Comparison of ENCODE assay signal across 26 cellular contexts in the genomic region with DNA sequence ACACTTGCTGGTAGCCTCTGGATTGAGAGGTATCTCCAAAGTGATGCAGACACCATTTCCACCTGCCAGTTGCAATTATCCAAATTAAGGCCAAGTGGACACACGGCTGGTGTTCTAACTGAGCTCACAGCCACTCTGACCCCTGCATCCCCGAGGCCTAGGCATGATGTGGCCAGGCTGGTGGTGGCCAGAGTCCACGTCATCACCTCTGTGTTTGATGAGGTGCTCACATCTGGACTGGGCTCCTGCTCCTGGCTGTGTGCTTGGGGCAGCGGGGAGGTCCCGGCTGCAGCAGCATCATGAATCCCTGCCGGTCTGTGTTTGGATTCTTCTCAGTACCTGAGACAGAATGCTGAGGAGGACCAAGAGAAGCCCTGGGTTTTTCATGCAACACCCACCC. TPM values are rescaled to one million over a fixed set of nuclear protein-coding genes. Genes with fewer than 3 reads are reported as not detected.
A peak's percentile ranks its signal among the peaks of the same experiment; 100 is the strongest.
DNase-seq lines count a peak whose midpoint lies in the region; ATAC-seq, FAIRE-seq and TF ChIP-seq lines count a peak whose summit lies in the region.
"Had no signal": no experiment of that assay in that cellular context is flagged by ENCODE, and none has a peak within 500 bp of the region (broad histone marks: within the 10 kb centered on the region; RNA-seq: fewer than 3 reads in every experiment).

No MANE protein-coding gene starts in this region.

- H3K9me3 ChIP-seq in astrocyte (ENCODE audit: insufficient read depth, low read depth, low read length), result no peaks in the 10 kb centered on the region
- H3K9me3 ChIP-seq: A549, SJSA1 had no signal

- no peak for FAIRE-seq in astrocyte (lab: Jason Lieb, UNC)
- FAIRE-seq: A549, D721Med, G401.6, GM12878, H1 had no signal

- no peak overlapping the region for H3K27ac ChIP-seq in astrocyte (ENCODE audit: low read depth, low read length)
- H3K27ac ChIP-seq: A549, BLaER1, PC-9, SJSA1 had no signal

- no peak overlapping the region for H3K9ac ChIP-seq in astrocyte (ENCODE audit: low read length)
- H3K9ac ChIP-seq: BLaER1 had no signal

- no peaks in the 10 kb centered on the region for H3K27me3 ChIP-seq in astrocyte (ENCODE audit: insufficient read depth, low read length)
- H3K27me3 ChIP-seq: SJSA1 had no signal

- H3K4me2 ChIP-seq in astrocyte (ENCODE audit: low read length), result peak overlapping the region; percentile 98
- H3K4me2 ChIP-seq: A549, BLaER1, PC-9 had no signal

- TF ChIP-seq CTCF in AG09309 (IDR thresholded peaks at IDR 0.05; ENCODE audit: control insufficient read depth, insufficient read depth, low read depth, low read length, missing control alignments) (no peak), astrocyte (IDR thresholded peaks at IDR 0.05; ENCODE audit: insufficient read depth, low read depth, low read length) (no peak), osteocyte (IDR thresholded peaks at IDR 0.05) (no peak)

- H3K27ac Mint-ChIP-seq in astrocyte (ENCODE audit: unreplicated experiment), result no peak overlapping the region
- H3K27ac Mint-ChIP-seq in osteocyte (ENCODE audit: unreplicated experiment), result no peak overlapping the region
- no peak overlapping the region for H3K27ac Mint-ChIP-seq in activated naive CD8-positive, alpha-beta T cell treated with anti-CD3 and anti-CD28 coated beads for 36 hours
- H3K27ac Mint-ChIP-seq: CD4-positive, CD25-positive, alpha-beta regulatory T cell had no signal

- peaks cover 68% of the 10 kb centered on the region for H3K79me2 ChIP-seq in astrocyte (ENCODE audit: insufficient read depth, low read length)

- H3K4me1 Mint-ChIP-seq in astrocyte (ENCODE audit: low read depth, unreplicated experiment) (peaks cover 4% of the 10 kb centered on the region), osteocyte (ENCODE audit: unreplicated experiment) (peaks cover 36% of the 10 kb centered on the region)
- peaks cover 12% of the 10 kb centered on the region for H3K4me1 Mint-ChIP-seq in activated naive CD8-positive, alpha-beta T cell treated with anti-CD3 and anti-CD28 coated beads for 36 hours

- peaks cover 16% of the 10 kb centered on the region for H3K36me3 ChIP-seq in astrocyte (ENCODE audit: insufficient read depth, low read length)
- H3K36me3 ChIP-seq: SJSA1 had no signal

- H3K36me3 Mint-ChIP-seq in astrocyte (ENCODE audit: low read depth, unreplicated experiment), result peaks cover 2% of the 10 kb centered on the region
- H3K36me3 Mint-ChIP-seq in osteocyte (ENCODE audit: unreplicated experiment), result peaks cover 10% of the 10 kb centered on the region
- no peaks in the 10 kb centered on the region for H3K36me3 Mint-ChIP-seq in activated naive CD8-positive, alpha-beta T cell treated with anti-CD3 and anti-CD28 coated beads for 36 hours
- H3K36me3 Mint-ChIP-seq: CD4-positive, CD25-positive, alpha-beta regulatory T cell had no signal

- DNase-seq in AG09309 (ENCODE audit: low read depth), result no peak
- peak; percentile 34 for DNase-seq in EH (ENCODE audit: low read depth)
- DNase-seq in astrocyte (ENCODE audit: low read depth), result no peak
- DNase-seq in osteocyte (ENCODE audit: extremely low spot score, unreplicated experiment), result peak; percentile 60
- no peak for DNase-seq in activated naive CD8-positive, alpha-beta T cell treated with anti-CD3 and anti-CD28 coated beads for 36 hours
- DNase-seq in cerebellar cortex (ENCODE audit: low spot score), result no peak
- DNase-seq: CD4-positive, CD25-positive, alpha-beta regulatory T cell; IMR-90; KG1; MM.1S; NCI-H1694; NCI-H2029 treated with DMSO at 0.1 percent for 48 hours; NCI-H446 treated with DMSO at 0.1 percent for 48 hours; NCI-H526; PC-9; Right ventricle myocardium superior had no signal

- H3K27me3 Mint-ChIP-seq in astrocyte (ENCODE audit: low read depth, unreplicated experiment) (peaks cover 61% of the 10 kb centered on the region), osteocyte (ENCODE audit: unreplicated experiment) (no peaks in the 10 kb centered on the region)
- peaks cover 31% of the 10 kb centered on the region for H3K27me3 Mint-ChIP-seq in activated naive CD8-positive, alpha-beta T cell treated with anti-CD3 and anti-CD28 coated beads for 36 hours

- H3K9me3 Mint-ChIP-seq in astrocyte (ENCODE audit: unreplicated experiment) (peaks cover 1% of the 10 kb centered on the region), osteocyte (ENCODE audit: unreplicated experiment) (no peaks in the 10 kb centered on the region)
- no peaks in the 10 kb centered on the region for H3K9me3 Mint-ChIP-seq in activated naive CD8-positive, alpha-beta T cell treated with anti-CD3 and anti-CD28 coated beads for 36 hours
- H3K9me3 Mint-ChIP-seq: CD4-positive, CD25-positive, alpha-beta regulatory T cell had no signal

- H2AFZ ChIP-seq in astrocyte (ENCODE audit: low read depth, low read length), result no peak overlapping the region
- H2AFZ ChIP-seq: PC-9 had no signal

- H4K20me1 ChIP-seq in astrocyte (ENCODE audit: insufficient read depth, low read length), result peaks cover 54% of the 10 kb centered on the region
- H4K20me1 ChIP-seq: BLaER1 had no signal

- H3K4me3 ChIP-seq in AG09309 (ENCODE audit: control insufficient read depth, low read depth, low read length) (peak overlapping the region; percentile 98), astrocyte (ENCODE audit: insufficient read depth, low read depth, low read length) (no peak overlapping the region)
- H3K4me3 ChIP-seq: A549, BLaER1, GM12878, PC-9, SJSA1 had no signal

- no peak overlapping the region for H3K4me3 Mint-ChIP-seq in astrocyte (ENCODE audit: unreplicated experiment)
- no peak overlapping the region for H3K4me3 Mint-ChIP-seq in osteocyte (ENCODE audit: unreplicated experiment)
- H3K4me3 Mint-ChIP-seq in activated naive CD8-positive, alpha-beta T cell treated with anti-CD3 and anti-CD28 coated beads for 36 hours, result no peak overlapping the region
- H3K4me3 Mint-ChIP-seq: CD4-positive, CD25-positive, alpha-beta regulatory T cell had no signal

- ATAC-seq in GM18868 (IDR thresholded peaks at IDR 0.05; ENCODE audit: unreplicated experiment), result no peak
- ATAC-seq: A549, GM12878, HCT116 had no signal

- peaks cover 47% of the 10 kb centered on the region for H3K4me1 ChIP-seq in astrocyte (ENCODE audit: insufficient read depth, low read length)
- H3K4me1 ChIP-seq: A549 had no signal

RNA-seq across cellular contexts. Expression of a gene that starts 4.9 kb away (rescaled TPM):
- total RNA-seq in astrocyte (2.2 and 3.0 TPM in 2 replicates), osteocyte (23.8 and 24.0 TPM in 2 replicates)
- under 1 TPM; 0.60 to 0.70 TPM for total RNA-seq in activated naive CD8-positive, alpha-beta T cell treated with anti-CD3 and anti-CD28 coated beads for 36 hours

RNA-seq across cellular contexts. Expression of a gene that starts 30.9 kb away (rescaled TPM):
- total RNA-seq in astrocyte (not detected in 2 replicates), osteocyte (not detected in 2 replicates)
- not detected for total RNA-seq in activated naive CD8-positive, alpha-beta T cell treated with anti-CD3 and anti-CD28 coated beads for 36 hours
- total RNA-seq: CD4-positive, CD25-positive, alpha-beta regulatory T cell; GM12878; H1; RPMI7951; SJSA1 had no signal

Comparison
In these comparisons a context has a peak if more than half of its experiments do, and no peak if none do; other contexts are left out.
1. DNase-seq: peak in EH (single experiment) and osteocyte (single experiment); none in AG09309 (single experiment), astrocyte (single experiment), activated naive CD8-positive, alpha-beta T cell treated with anti-CD3 and anti-CD28 coated beads for 36 hours (single experiment) and cerebellar cortex (single experiment).